Comparison of ENCODE assay signal across 1 cellular context in genomic region chr9:27094640-27095039, GRCh38.
TF ChIP-seq lines count a peak whose summit lies in the region.

No MANE protein-coding gene starts in this region.

TF ChIP-seq in GM23338, 12 proteins besides CTCF, POLR2A, EP300 and RAD21 (continued from another document):
- TF ChIP-seq REST (IDR thresholded peaks at IDR 0.05; ENCODE audit: unreplicated experiment) (no peak), ZNF114 (CRISPR knock-in tag; IDR thresholded peaks at IDR 0.05) (no peak), JUNB (IDR thresholded peaks at IDR 0.05; ENCODE audit: unreplicated experiment) (no peak), CREB1 (CRISPR knock-in tag; IDR thresholded peaks at IDR 0.05; ENCODE audit: low read depth) (no peak), POLR2AphosphoS5 (IDR thresholded peaks at IDR 0.05; ENCODE audit: low read depth) (no peak), NANOG (IDR thresholded peaks at IDR 0.05; ENCODE audit: borderline replicate concordance) (no peak), EZH2 (IDR thresholded peaks at IDR 0.05; ENCODE audit: low read depth, unreplicated experiment) (no peak), STAT1 (IDR thresholded peaks at IDR 0.05; ENCODE audit: unreplicated experiment) (no peak), ZNF331 (CRISPR knock-in tag; IDR thresholded peaks at IDR 0.05; ENCODE audit: low read depth) (no peak), EZH2phosphoT487 (IDR thresholded peaks at IDR 0.05; ENCODE audit: unreplicated experiment) (no peak)
- TF ChIP-seq, protein P1, sequence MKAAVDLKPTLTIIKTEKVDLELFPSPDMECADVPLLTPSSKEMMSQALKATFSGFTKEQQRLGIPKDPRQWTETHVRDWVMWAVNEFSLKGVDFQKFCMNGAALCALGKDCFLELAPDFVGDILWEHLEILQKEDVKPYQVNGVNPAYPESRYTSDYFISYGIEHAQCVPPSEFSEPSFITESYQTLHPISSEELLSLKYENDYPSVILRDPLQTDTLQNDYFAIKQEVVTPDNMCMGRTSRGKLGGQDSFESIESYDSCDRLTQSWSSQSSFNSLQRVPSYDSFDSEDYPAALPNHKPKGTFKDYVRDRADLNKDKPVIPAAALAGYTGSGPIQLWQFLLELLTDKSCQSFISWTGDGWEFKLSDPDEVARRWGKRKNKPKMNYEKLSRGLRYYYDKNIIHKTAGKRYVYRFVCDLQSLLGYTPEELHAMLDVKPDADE (IDR thresholded peaks at IDR 0.05): no peak
